Comparison of ENCODE assay signal across 22 cellular contexts in genomic region chr16:85644093-85644712, GRCh38. TPM values are rescaled to one million over a fixed set of nuclear protein-coding genes. Genes with fewer than 3 reads are reported as not detected.
A peak's percentile ranks its signal among the peaks of the same experiment; 100 is the strongest.
DNase-seq lines count a peak whose midpoint lies in the region; ATAC-seq, FAIRE-seq and TF ChIP-seq lines count a peak whose summit lies in the region.
"Had no signal": no experiment of that assay in that cellular context is flagged by ENCODE, and none has a peak within 500 bp of the region (broad histone marks: within the 10 kb centered on the region; RNA-seq: fewer than 3 reads in every experiment).

No MANE protein-coding gene starts in this region.

- TF ChIP-seq CTCF in CD8-positive, alpha-beta T cell (IDR thresholded peaks at IDR 0.05), result no peak
- TF ChIP-seq CTCF in HEK293 (tag by site-specific recombination; IDR thresholded peaks at IDR 0.05) (no peak), brain (conservative IDR thresholded peaks at IDR 0.05) (no peak)

- no peaks in the 10 kb centered on the region for H3K27me3 ChIP-seq in CD8-positive, alpha-beta T cell (ENCODE audit: insufficient read depth, low read length)
- H3K27me3 ChIP-seq in neuronal stem cell (ENCODE audit: control insufficient read depth in 3 of 3, insufficient read depth in 3 of 3, low read depth in 1 of 3, low read length in 3 of 3), result no peaks in the 10 kb centered on the region
- no peaks in the 10 kb centered on the region for H3K27me3 ChIP-seq in naive thymus-derived CD4-positive, alpha-beta T cell (ENCODE audit: control insufficient read depth in 2 of 2, insufficient read depth in 2 of 2, low read length in 2 of 2)
- H3K27me3 ChIP-seq: ovary, suprapubic skin had no signal

- no peak overlapping the region for H4K8ac ChIP-seq in neuronal stem cell (ENCODE audit: low read depth, low read length)

- no peak for ATAC-seq in CD8-positive, alpha-beta T cell
- no peak for ATAC-seq in naive thymus-derived CD4-positive, alpha-beta T cell
- ATAC-seq: left cardiac atrium had no signal

- peak overlapping the region; percentile 76 for H3K4ac ChIP-seq in neuronal stem cell (ENCODE audit: low read length)

- no peak overlapping the region for H2BK120ac ChIP-seq in neuronal stem cell (ENCODE audit: low read depth, low read length)

- POLR2A ChIA-PET in CD8-positive, alpha-beta T cell (lab: Charles Lee), result interaction anchor here (1.0 kb wide), 1 partner anchor 14 kb away, joined by 3 read pairs; no protein-coding TSS in a partner anchor
- POLR2A ChIA-PET in HEK293 (lab: Yijun Ruan, JAX), result no interaction called here
- POLR2A ChIA-PET in naive thymus-derived CD4-positive, alpha-beta T cell (lab: Charles Lee), result no interaction called here

- no peak overlapping the region for H4K91ac ChIP-seq in neuronal stem cell (ENCODE audit: low read depth, low read length, poor library complexity)

- H3K4me1 ChIP-seq in CD8-positive, alpha-beta T cell (ENCODE audit: insufficient read depth, low read length), result peaks cover 15% of the 10 kb centered on the region
- H3K4me1 ChIP-seq in HEK293 (ENCODE audit: control insufficient read depth, insufficient read depth, low read length) (no peaks in the 10 kb centered on the region), neuronal stem cell (ENCODE audit: control insufficient read depth in 2 of 2, insufficient read depth in 1 of 2, low read depth in 1 of 2, low read length in 2 of 2) (peaks cover 0 to 4% of the 10 kb centered on the region in 2 donors)
- H3K4me1 ChIP-seq in naive thymus-derived CD4-positive, alpha-beta T cell (ENCODE audit: control insufficient read depth in 2 of 2, insufficient read depth in 2 of 2, low read length in 2 of 2), result no peaks in the 10 kb centered on the region

- H3K27ac ChIP-seq in CD8-positive, alpha-beta T cell (ENCODE audit: low read depth, low read length), result no peak overlapping the region
- H3K27ac ChIP-seq in HEK293 (ENCODE audit: extremely low read depth, low read depth, low read length), result no peak overlapping the region
- H3K27ac ChIP-seq in neuronal stem cell (replicated peaks; ENCODE audit: low read length), result no peak overlapping the region
- no peak overlapping the region for H3K27ac ChIP-seq in naive thymus-derived CD4-positive, alpha-beta T cell (ENCODE audit: low read depth, low read length)
- H3K27ac ChIP-seq: epithelial cell of prostate, ovary, SK-N-MC, suprapubic skin had no signal

- intact Hi-C loops in CD8-positive, alpha-beta T cell (cut with DNase I, micrococcal nuclease), result no loop called here
- intact Hi-C loops in naive thymus-derived CD4-positive, alpha-beta T cell (cut with micrococcal nuclease), result no loop called here

- H2BK15ac ChIP-seq in neuronal stem cell (ENCODE audit: low read length), result peak overlapping the region; percentile 58

- H3K9ac ChIP-seq in neuronal stem cell (ENCODE audit: low read depth, low read length, poor library complexity), result no peak overlapping the region

- H3K36me3 ChIP-seq in CD8-positive, alpha-beta T cell (ENCODE audit: insufficient read depth, low read length), result peaks cover 5% of the 10 kb centered on the region
- H3K36me3 ChIP-seq in HEK293 (ENCODE audit: control insufficient read depth in 2 of 2, insufficient read depth in 1 of 2, low read length in 2 of 2), result peaks cover 0 to 79% of the 10 kb centered on the region in 2 experiments; a peak in 2 of 3 replicates
- peaks cover 0 to 60% of the 10 kb centered on the region in 2 donors for H3K36me3 ChIP-seq in neuronal stem cell (replicated peaks in 1 of 2; ENCODE audit: control insufficient read depth in 2 of 2, insufficient read depth in 2 of 2, low read length in 2 of 2)
- no peaks in the 10 kb centered on the region for H3K36me3 ChIP-seq in naive thymus-derived CD4-positive, alpha-beta T cell (ENCODE audit: control insufficient read depth in 2 of 3, insufficient read depth in 3 of 3, low read length in 3 of 3)
- H3K36me3 ChIP-seq: ovary had no signal

- H2BK12ac ChIP-seq in neuronal stem cell (ENCODE audit: low read length), result peak overlapping the region; percentile 58

- no peaks in the 10 kb centered on the region for H3K27me3 Mint-ChIP-seq in CD8-positive, alpha-beta T cell (ENCODE audit: low read depth)
- peaks cover 6% of the 10 kb centered on the region for H3K27me3 Mint-ChIP-seq in brain
- H3K27me3 Mint-ChIP-seq in naive thymus-derived CD4-positive, alpha-beta T cell, result no peaks in the 10 kb centered on the region
- H3K27me3 Mint-ChIP-seq: activated B cell treated with CpG ODN at 0.5 μM for 24 hours had no signal

- peak overlapping the region; percentile 66 for H2AK5ac ChIP-seq in neuronal stem cell (ENCODE audit: low read depth, low read length)

- no peak overlapping the region for H2AFZ ChIP-seq in neuronal stem cell (ENCODE audit: low read length)

- CTCF ChIA-PET in CD8-positive, alpha-beta T cell (lab: Charles Lee), result interaction anchor here (0.8 to 1.1 kb wide), 2 partner anchors 75 to 223 kb away, joined by 3 read pairs; no protein-coding TSS in a partner anchor
- CTCF ChIA-PET in HEK293 (lab: Yijun Ruan, JAX), result no interaction called here
- CTCF ChIA-PET in naive thymus-derived CD4-positive, alpha-beta T cell (lab: Charles Lee), result interaction anchor here (0.6 kb wide), 1 partner anchor 170 kb away, joined by 5 read pairs; no protein-coding TSS in a partner anchor

- WGBS in neuronal stem cell (ENCODE audit: extremely low coverage in 2 of 2, insufficient read length in 2 of 2, insufficient replicate concordance in 1 of 2), 2 donors, result no CpG with 5 or more reads among the region's 21 CpGs

- H3K23ac ChIP-seq in neuronal stem cell (ENCODE audit: low read depth, low read length, poor library complexity), result peak overlapping the region; percentile 80

- no peak overlapping the region for H3K4me3 ChIP-seq in CD8-positive, alpha-beta T cell (ENCODE audit: low read depth, low read length)
- no peak overlapping the region for H3K4me3 ChIP-seq in HEK293 (ENCODE audit: low read depth, low read length)
- H3K4me3 ChIP-seq in neuronal stem cell (ENCODE audit: low read length in 2 of 2), result no peak overlapping the region
- no peak overlapping the region for H3K4me3 ChIP-seq in naive thymus-derived CD4-positive, alpha-beta T cell (ENCODE audit: low read length)
- H3K4me3 ChIP-seq: lung, ovary, SK-N-MC, suprapubic skin had no signal

- no peak for DNase-seq in CD8-positive, alpha-beta T cell
- DNase-seq in neuronal stem cell (ENCODE audit: low spot score) (no peak), AG08395 (ENCODE audit: low spot score) (no peak), GM12891 (ENCODE audit: insufficient read length, low spot score) (no peak), NCI-H187 treated with DMSO at 0.1 percent for 48 hours (lab: John Stamatoyannopoulos, UW) (no peak)
- DNase-seq in naive thymus-derived CD4-positive, alpha-beta T cell, result no peak
- DNase-seq: activated B cell treated with CpG ODN at 0.5 μM for 24 hours; activated T-cell treated with anti-CD3 and anti-CD28 coated beads, Interleukin-2, amount 50 U/mL, for 48 hours; amygdala; DMS 273 treated with DMSO at 0.1 percent for 48 hours; hypothalamus; left cardiac atrium; NCI-H146; ovary; stimulated activated naive CD4-positive, alpha-beta T cell; T-helper 1 cell had no signal

- H3K9me3 Mint-ChIP-seq in CD8-positive, alpha-beta T cell, result no peaks in the 10 kb centered on the region
- no peaks in the 10 kb centered on the region for H3K9me3 Mint-ChIP-seq in brain
- no peaks in the 10 kb centered on the region for H3K9me3 Mint-ChIP-seq in naive thymus-derived CD4-positive, alpha-beta T cell
- H3K9me3 Mint-ChIP-seq: activated B cell treated with CpG ODN at 0.5 μM for 24 hours had no signal

- peak overlapping the region; percentile 72 for H3K27ac Mint-ChIP-seq in CD8-positive, alpha-beta T cell
- H3K27ac Mint-ChIP-seq in brain, result peak overlapping the region in 3 of 5 experiments; percentile 39 to 75 (median 69)
- H3K27ac Mint-ChIP-seq in naive thymus-derived CD4-positive, alpha-beta T cell, result no peak overlapping the region
- H3K27ac Mint-ChIP-seq: activated B cell treated with CpG ODN at 0.5 μM for 24 hours had no signal

- peak overlapping the region; percentile 57 for H3K18ac ChIP-seq in neuronal stem cell (ENCODE audit: low read length)

- peaks cover 28% of the 10 kb centered on the region for H3K36me3 Mint-ChIP-seq in CD8-positive, alpha-beta T cell
- peaks cover 15% of the 10 kb centered on the region for H3K36me3 Mint-ChIP-seq in brain
- H3K36me3 Mint-ChIP-seq in naive thymus-derived CD4-positive, alpha-beta T cell, result peaks cover 0 to 3% (median 0%) of the 10 kb centered on the region in 5 donors

- no peak for TF ChIP-seq POLR2A in GM12891 (IDR thresholded peaks at IDR 0.05; ENCODE audit: low read depth, low read length)

- no peak for FAIRE-seq in GM12891 (lab: Jason Lieb, UNC)

- no peak overlapping the region for H3K14ac ChIP-seq in neuronal stem cell (ENCODE audit: low read length)

- H3K79me1 ChIP-seq in neuronal stem cell (ENCODE audit: low read depth, low read length), result no peaks in the 10 kb centered on the region

- H3K9me3 ChIP-seq in CD8-positive, alpha-beta T cell (ENCODE audit: low read length), result no peaks in the 10 kb centered on the region
- no peaks in the 10 kb centered on the region for H3K9me3 ChIP-seq in HEK293 (ENCODE audit: control insufficient read depth, insufficient read depth, low read depth, low read length)
- no peaks in the 10 kb centered on the region for H3K9me3 ChIP-seq in neuronal stem cell (replicated peaks in 1 of 2; ENCODE audit: control insufficient read depth in 2 of 2, insufficient read depth in 1 of 2, low read depth in 1 of 2, low read length in 2 of 2)
- no peaks in the 10 kb centered on the region for H3K9me3 ChIP-seq in naive thymus-derived CD4-positive, alpha-beta T cell (ENCODE audit: control insufficient read depth in 2 of 3, low read length in 3 of 3)
- H3K9me3 ChIP-seq: ovary, suprapubic skin had no signal

- H2BK5ac ChIP-seq in neuronal stem cell (ENCODE audit: low read length), result no peak overlapping the region

- H3K4me2 ChIP-seq in neuronal stem cell (ENCODE audit: insufficient read depth, low read length, poor library complexity, severe bottlenecking), result no peak overlapping the region

- H3K4me1 Mint-ChIP-seq in CD8-positive, alpha-beta T cell (ENCODE audit: low read depth), result peaks cover 18% of the 10 kb centered on the region
- peaks cover 63% of the 10 kb centered on the region for H3K4me1 Mint-ChIP-seq in brain
- peaks cover 0 to 23% (median 9%) of the 10 kb centered on the region in 7 donors for H3K4me1 Mint-ChIP-seq in naive thymus-derived CD4-positive, alpha-beta T cell

- H3K4me3 Mint-ChIP-seq in CD8-positive, alpha-beta T cell, result peak overlapping the region; percentile 1
- no peak overlapping the region for H3K4me3 Mint-ChIP-seq in brain
- H3K4me3 Mint-ChIP-seq in naive thymus-derived CD4-positive, alpha-beta T cell, result no peak overlapping the region
- H3K4me3 Mint-ChIP-seq: activated B cell treated with CpG ODN at 0.5 μM for 24 hours had no signal

RNA-seq across cellular contexts. Expression of gene GSE1, which starts 31.1 kb away (rescaled TPM):
- 10 to 100 TPM; 67.8 to 72.1 TPM for total RNA-seq in CD8-positive, alpha-beta T cell
- 127 TPM for polyA plus RNA-seq in brain (ENCODE audit: insufficient read depth, low read depth, low replicate concordance)
- 5.7 TPM for polyA plus RNA-seq in neuronal stem cell (2013, experiment 1 of 2)
- polyA plus RNA-seq in neuronal stem cell (2013, experiment 2 of 2), result 6.2 TPM
- 10 to 100 TPM in 4 of 5 experiments, 1 to 10 TPM in 1; 8.7 to 69.2 (median 33.3) TPM for total RNA-seq in naive thymus-derived CD4-positive, alpha-beta T cell
- under 1 TPM; 0.18 to 0.37 TPM for polyA plus RNA-seq in naive thymus-derived CD4-positive, alpha-beta T cell
- 18.7 TPM for polyA plus RNA-seq in GM12891 (2012; ENCODE audit: low read depth, missing spikeins)

RNA-seq across cellular contexts. Expression of gene GINS2, which starts 44.6 kb away (rescaled TPM):
- 1 to 10 TPM in 1 of 2 experiments, under 1 TPM in 1; 0.58 to 1.0 TPM for total RNA-seq in CD8-positive, alpha-beta T cell
- polyA plus RNA-seq in brain (ENCODE audit: insufficient read depth, low read depth, low replicate concordance), result 38.2 TPM
- 32.2 TPM for polyA plus RNA-seq in neuronal stem cell (2013, experiment 1 of 2)
- polyA plus RNA-seq in neuronal stem cell (2013, experiment 2 of 2), result 33.2 TPM
- 10 to 100 TPM in 1 of 5 experiments, 1 to 10 TPM in 4; 1.0 to 43.6 (median 1.9) TPM for total RNA-seq in naive thymus-derived CD4-positive, alpha-beta T cell
- 1 to 10 TPM; 1.3 to 2.1 TPM for polyA plus RNA-seq in naive thymus-derived CD4-positive, alpha-beta T cell
- 21.0 TPM for polyA plus RNA-seq in GM12891 (2012; ENCODE audit: low read depth, missing spikeins)

Comparison
In these comparisons a context has a peak if more than half of its experiments do, and no peak if none do; other contexts are left out.
1. H3K27ac Mint-ChIP-seq: peak in CD8-positive, alpha-beta T cell (single experiment) and brain (3 of 5); none in naive thymus-derived CD4-positive, alpha-beta T cell (0 of 9).